Comparison of ENCODE assay signal across 32 cellular contexts in genomic region chr3:35800960-35801459, GRCh38.
"Had no signal": no experiment of that assay in that cellular context is flagged by ENCODE, and none has a peak within 500 bp of the region (broad histone marks: within the 10 kb centered on the region; RNA-seq: fewer than 3 reads in every experiment).

No MANE protein-coding gene starts in this region.

- H2AFZ ChIP-seq: parathyroid adenoma had no signal

- H3K4me1 ChIP-seq: adrenal gland, ascending aorta, parathyroid adenoma, upper lobe of left lung had no signal

- H3K36me3 ChIP-seq: adrenal gland, ascending aorta, cardiac muscle cell, upper lobe of left lung had no signal

- H3K27ac ChIP-seq: adrenal gland, ascending aorta, cardiac muscle cell, coronary artery, parathyroid adenoma, skin epidermis, upper lobe of left lung, VCaP had no signal

- H3K4me3 ChIP-seq: adrenal gland, ascending aorta, cardiac muscle cell, coronary artery, dorsolateral prefrontal cortex, lung, mucosa of descending colon, skin epidermis, upper lobe of left lung had no signal

- H3K9me3 ChIP-seq: adrenal gland, ascending aorta, mucosa of descending colon, upper lobe of left lung had no signal

- DNase-seq: activated CD4-positive, alpha-beta T cell treated with anti-CD3 and anti-CD28 coated beads for 48 hours; activated CD4-positive, alpha-beta T cell treated with anti-CD3 and anti-CD28 coated beads, Interleukin-2, amount 50 U/mL, for 48 hours; activated CD8-positive, alpha-beta memory T cell treated with anti-CD3 and anti-CD28 coated beads for 24 hours; activated effector memory CD4-positive, alpha-beta T cell treated with Interleukin-2 at 50 U/mL for 16 hours; activated naive CD4-positive, alpha-beta T cell treated with Interleukin-2 at 50 U/mL for 16 hours; adrenal gland; cerebellar nuclear complex; dorsolateral prefrontal cortex; effector memory CD4-positive, alpha-beta T cell; head of caudate nucleus; hypothalamus; immature natural killer cell; kidney; left colon; mesendoderm; mucosa of descending colon; nucleus accumbens; stimulated activated CD4-positive, alpha-beta T cell treated with anti-CD3 and anti-CD28 coated beads, Interleukin-4, amount 100 ng/mL, for 4 hours; stimulated activated CD8-positive, alpha-beta memory T cell treated with anti-CD3 and anti-CD28 coated beads, Interleukin-4, amount 100 ng/mL, for 48 hours; stimulated activated naive CD8-positive, alpha-beta T cell treated with anti-CD3 and anti-CD28 coated beads, Interleukin-15, amount 100 ng/mL, for 72 hours; substantia nigra; SW 1271; T-helper 9 cell; upper lobe of left lung had no signal

- H3K27me3 ChIP-seq: adrenal gland, ascending aorta, cardiac muscle cell, dorsolateral prefrontal cortex, upper lobe of left lung had no signal

- H3K9ac ChIP-seq: parathyroid adenoma had no signal

- ATAC-seq: left colon; mucosa of descending colon; sciatic nerve; stimulated activated naive CD8-positive, alpha-beta T cell treated with anti-CD3 and anti-CD28 coated beads, Interleukin-15, amount 100 ng/mL, for 72 hours had no signal
